In genomic region chr2:19857100-19857499, GRCh38 we compare ENCODE assay signal across 1 cellular context.
TF ChIP-seq lines count a peak whose summit lies in the region.

No MANE protein-coding gene starts in this region.

TF ChIP-seq in HepG2, 621 proteins besides CTCF, POLR2A, EP300 and RAD21 (continued from another document and continues in another):
- TF ChIP-seq ARID4A (CRISPR knock-in tag; IDR thresholded peaks at IDR 0.05; ENCODE audit: borderline replicate concordance) (no peak), TBX2 (CRISPR knock-in tag; IDR thresholded peaks at IDR 0.05; ENCODE audit: borderline replicate concordance) (0 out of 2 replicates have a peak, but pooled peaks have one; percentile 12), ATF3 (CRISPR knock-in tag; IDR thresholded peaks at IDR 0.05) (no peak), SMYD3 (CRISPR knock-in tag; IDR thresholded peaks at IDR 0.05) (no peak), PHB2 (IDR thresholded peaks at IDR 0.05; ENCODE audit: partially characterized antibody) (no peak), ZNF501 (CRISPR knock-in tag; IDR thresholded peaks at IDR 0.05) (no peak), ZMAT3 (CRISPR knock-in tag; conservative IDR thresholded peaks at IDR 0.05) (no peak), REST (IDR thresholded peaks at IDR 0.05; ENCODE audit: borderline replicate concordance in 1 of 2, low read depth in 1 of 2, low read length in 2 of 2) (no peak), FOXP1 (IDR thresholded peaks at IDR 0.05) (no peak), FOXP1 (CRISPR knock-in tag; IDR thresholded peaks at IDR 0.05) (0 out of 2 replicates have a peak, but pooled peaks have one; percentile 31), NR2F2 (IDR thresholded peaks at IDR 0.05; ENCODE audit: borderline replicate concordance, low read depth) (0 out of 2 replicates have a peak, but pooled peaks have one; percentile 46), KAT2B (IDR thresholded peaks at IDR 0.05; ENCODE audit: borderline replicate concordance, low read depth, low read length) (0 out of 2 replicates have a peak, but pooled peaks have one; percentile 5), ZNF569 (CRISPR knock-in tag; IDR thresholded peaks at IDR 0.05; ENCODE audit: borderline replicate concordance) (no peak), CHD4 (IDR thresholded peaks at IDR 0.05; ENCODE audit: borderline replicate concordance, low read length) (no peak), SOX13 (IDR thresholded peaks at IDR 0.05) (no peak), SOX13 (CRISPR knock-in tag; conservative IDR thresholded peaks at IDR 0.05 in 1 of 2, IDR thresholded peaks at IDR 0.05 in 1 of 2) (peak in 1 of 2 experiments; percentile 32; a peak in 1 of 4 replicates), NKX3-1 (CRISPR knock-in tag; IDR thresholded peaks at IDR 0.05) (no peak), SMARCE1 (IDR thresholded peaks at IDR 0.05; ENCODE audit: borderline replicate concordance) (no peak), MIXL1 (CRISPR knock-in tag; IDR thresholded peaks at IDR 0.05) (0 out of 2 replicates have a peak, but pooled peaks have one; percentile 22), ZNF121 (CRISPR knock-in tag; IDR thresholded peaks at IDR 0.05) (no peak), ZNF235 (CRISPR knock-in tag; IDR thresholded peaks at IDR 0.05; ENCODE audit: borderline replicate concordance) (no peak), ESRRA (CRISPR knock-in tag; IDR thresholded peaks at IDR 0.05; ENCODE audit: low read depth) (no peak), ZNF274 (CRISPR knock-in tag; IDR thresholded peaks at IDR 0.05) (no peak), ZNF333 (CRISPR knock-in tag; IDR thresholded peaks at IDR 0.05; ENCODE audit: borderline replicate concordance) (no peak), ONECUT2 (CRISPR knock-in tag; IDR thresholded peaks at IDR 0.05) (peak; percentile 52), NPAS2 (CRISPR knock-in tag; IDR thresholded peaks at IDR 0.05; ENCODE audit: borderline replicate concordance) (no peak), SRY (CRISPR knock-in tag; IDR thresholded peaks at IDR 0.05) (no peak), IRF2 (CRISPR knock-in tag; IDR thresholded peaks at IDR 0.05) (no peak), NR2F6 (IDR thresholded peaks at IDR 0.05) (peak; percentile 56), NR2F6 (CRISPR knock-in tag; IDR thresholded peaks at IDR 0.05) (0 out of 2 replicates have a peak, but pooled peaks have one; percentile 25), KAT7 (CRISPR knock-in tag; IDR thresholded peaks at IDR 0.05; ENCODE audit: borderline replicate concordance) (no peak), JDP2 (CRISPR knock-in tag; IDR thresholded peaks at IDR 0.05; ENCODE audit: borderline replicate concordance) (no peak), ZNF510 (CRISPR knock-in tag; IDR thresholded peaks at IDR 0.05; ENCODE audit: low read depth) (no peak), STAT5B (CRISPR knock-in tag; IDR thresholded peaks at IDR 0.05) (no peak), POLR2G (IDR thresholded peaks at IDR 0.05; ENCODE audit: low read depth, low read length) (no peak), U2AF2 (IDR thresholded peaks at IDR 0.05; ENCODE audit: low read depth, low read length) (no peak), ZSCAN29 (CRISPR knock-in tag; conservative IDR thresholded peaks at IDR 0.05) (no peak), SMAD1 (CRISPR knock-in tag; IDR thresholded peaks at IDR 0.05; ENCODE audit: borderline replicate concordance, low read depth) (no peak), THRA (CRISPR knock-in tag; IDR thresholded peaks at IDR 0.05; ENCODE audit: borderline replicate concordance) (no peak), ZNF34 (CRISPR knock-in tag; IDR thresholded peaks at IDR 0.05; ENCODE audit: borderline replicate concordance) (no peak), RXRB (CRISPR knock-in tag; IDR thresholded peaks at IDR 0.05; ENCODE audit: borderline replicate concordance) (no peak), ZNF652 (CRISPR knock-in tag; IDR thresholded peaks at IDR 0.05; ENCODE audit: borderline replicate concordance, low read depth) (peak; percentile 19; the same call in 1 of the 2 replicates), NCOA2 (CRISPR knock-in tag; IDR thresholded peaks at IDR 0.05) (peak; percentile 19; the same call in 1 of the 2 replicates), ETV5 (CRISPR knock-in tag; IDR thresholded peaks at IDR 0.05; ENCODE audit: borderline replicate concordance) (peak; percentile 69; the same call in 1 of the 2 replicates), ELF3 (CRISPR knock-in tag; IDR thresholded peaks at IDR 0.05) (0 out of 2 replicates have a peak, but pooled peaks have one; percentile 9), RARA (CRISPR knock-in tag; IDR thresholded peaks at IDR 0.05) (peak; percentile 64; the same call in 1 of the 2 replicates), MED8 (CRISPR knock-in tag; IDR thresholded peaks at IDR 0.05; ENCODE audit: insufficient replicate concordance) (no peak), ATM (IDR thresholded peaks at IDR 0.05; ENCODE audit: borderline replicate concordance) (no peak), ZNF337 (CRISPR knock-in tag; IDR thresholded peaks at IDR 0.05; ENCODE audit: borderline replicate concordance, low read depth) (no peak), ZNF512 (CRISPR knock-in tag; IDR thresholded peaks at IDR 0.05) (no peak), ZNF839 (CRISPR knock-in tag; IDR thresholded peaks at IDR 0.05; ENCODE audit: borderline replicate concordance) (no peak), RCOR2 (CRISPR knock-in tag; IDR thresholded peaks at IDR 0.05) (0 out of 2 replicates have a peak, but pooled peaks have one; percentile 27), ZNF841 (CRISPR knock-in tag; IDR thresholded peaks at IDR 0.05; ENCODE audit: borderline replicate concordance) (no peak), KMT2B (CRISPR knock-in tag; IDR thresholded peaks at IDR 0.05) (no peak), ZNF629 (CRISPR knock-in tag; conservative IDR thresholded peaks at IDR 0.05) (peak; percentile 72), PAXIP1 (CRISPR knock-in tag; conservative IDR thresholded peaks at IDR 0.05) (peak; percentile 83), TEAD3 (CRISPR knock-in tag; optimal IDR thresholded peaks at IDR 0.05; ENCODE audit: borderline replicate concordance) (no peak), KLF16 (CRISPR knock-in tag; IDR thresholded peaks at IDR 0.05) (no peak)
